ENCODE assay signal across 1 cellular context in genomic region chr17:72539981-72540897, GRCh38.
TF ChIP-seq lines count a peak whose summit lies in the region.

No MANE protein-coding gene starts in this region.

TF ChIP-seq in GM12878, 131 proteins besides CTCF, POLR2A, EP300 and RAD21 (continued from another document and continues in another):
- TF ChIP-seq ZNF687 (IDR thresholded peaks at IDR 0.05): peak; percentile 49
- TF ChIP-seq BCLAF1 (IDR thresholded peaks at IDR 0.05): 0 out of 2 replicates have a peak, but pooled peaks have one; percentile 65
- no peak for TF ChIP-seq CBX3 (IDR thresholded peaks at IDR 0.05; ENCODE audit: borderline replicate concordance, low read depth)
- no peak for TF ChIP-seq IRF4 (IDR thresholded peaks at IDR 0.05; ENCODE audit: low read depth, low read length)
- TF ChIP-seq, protein P1, sequence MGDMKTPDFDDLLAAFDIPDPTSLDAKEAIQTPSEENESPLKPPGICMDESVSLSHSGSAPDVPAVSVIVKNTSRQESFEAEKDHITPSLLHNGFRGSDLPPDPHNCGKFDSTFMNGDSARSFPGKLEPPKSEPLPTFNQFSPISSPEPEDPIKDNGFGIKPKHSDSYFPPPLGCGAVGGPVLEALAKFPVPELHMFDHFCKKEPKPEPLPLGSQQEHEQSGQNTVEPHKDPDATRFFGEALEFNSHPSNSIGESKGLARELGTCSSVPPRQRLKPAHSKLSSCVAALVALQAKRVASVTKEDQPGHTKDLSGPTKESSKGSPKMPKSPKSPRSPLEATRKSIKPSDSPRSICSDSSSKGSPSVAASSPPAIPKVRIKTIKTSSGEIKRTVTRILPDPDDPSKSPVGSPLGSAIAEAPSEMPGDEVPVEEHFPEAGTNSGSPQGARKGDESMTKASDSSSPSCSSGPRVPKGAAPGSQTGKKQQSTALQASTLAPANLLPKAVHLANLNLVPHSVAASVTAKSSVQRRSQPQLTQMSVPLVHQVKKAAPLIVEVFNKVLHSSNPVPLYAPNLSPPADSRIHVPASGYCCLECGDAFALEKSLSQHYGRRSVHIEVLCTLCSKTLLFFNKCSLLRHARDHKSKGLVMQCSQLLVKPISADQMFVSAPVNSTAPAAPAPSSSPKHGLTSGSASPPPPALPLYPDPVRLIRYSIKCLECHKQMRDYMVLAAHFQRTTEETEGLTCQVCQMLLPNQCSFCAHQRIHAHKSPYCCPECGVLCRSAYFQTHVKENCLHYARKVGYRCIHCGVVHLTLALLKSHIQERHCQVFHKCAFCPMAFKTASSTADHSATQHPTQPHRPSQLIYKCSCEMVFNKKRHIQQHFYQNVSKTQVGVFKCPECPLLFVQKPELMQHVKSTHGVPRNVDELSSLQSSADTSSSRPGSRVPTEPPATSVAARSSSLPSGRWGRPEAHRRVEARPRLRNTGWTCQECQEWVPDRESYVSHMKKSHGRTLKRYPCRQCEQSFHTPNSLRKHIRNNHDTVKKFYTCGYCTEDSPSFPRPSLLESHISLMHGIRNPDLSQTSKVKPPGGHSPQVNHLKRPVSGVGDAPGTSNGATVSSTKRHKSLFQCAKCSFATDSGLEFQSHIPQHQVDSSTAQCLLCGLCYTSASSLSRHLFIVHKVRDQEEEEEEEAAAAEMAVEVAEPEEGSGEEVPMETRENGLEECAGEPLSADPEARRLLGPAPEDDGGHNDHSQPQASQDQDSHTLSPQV (IDR thresholded peaks at IDR 0.05): peak; percentile 84
- TF ChIP-seq YY1 (IDR thresholded peaks at IDR 0.05; ENCODE audit: low read depth, low read length): peak; percentile 76
- no peak for TF ChIP-seq HDAC2 (IDR thresholded peaks at IDR 0.05)
- peak; percentile 65; the same call in 1 of the 2 replicates for TF ChIP-seq CBX5 (IDR thresholded peaks at IDR 0.05; ENCODE audit: low read depth)
- no peak for TF ChIP-seq ZBTB33 (IDR thresholded peaks at IDR 0.05)
- TF ChIP-seq FOXK2 (IDR thresholded peaks at IDR 0.05): no peak
- TF ChIP-seq RELB (IDR thresholded peaks at IDR 0.05; ENCODE audit: low read depth): no peak
- TF ChIP-seq FOS (IDR thresholded peaks at IDR 0.05; ENCODE audit: borderline replicate concordance, extremely low read depth, insufficient read length): no peak
- no peak for TF ChIP-seq NR2C2 (IDR thresholded peaks at IDR 0.05; ENCODE audit: borderline replicate concordance, control insufficient read depth, insufficient read length, low read depth)
- no peak for TF ChIP-seq PAX5 (IDR thresholded peaks at IDR 0.05; ENCODE audit: borderline replicate concordance, low read depth, low read length)
- peak; percentile 88 for TF ChIP-seq IKZF1 (conservative IDR thresholded peaks at IDR 0.05)
- no peak for TF ChIP-seq PML (IDR thresholded peaks at IDR 0.05; ENCODE audit: low read length)
- peak; percentile 63 for TF ChIP-seq DPF2 (IDR thresholded peaks at IDR 0.05)
- peak; percentile 11 to 42; a peak in 1 of 4 replicates for TF ChIP-seq IKZF2 (IDR thresholded peaks at IDR 0.05)
- TF ChIP-seq RELA (IDR thresholded peaks at IDR 0.05; ENCODE audit: borderline replicate concordance, partially characterized antibody): peak; percentile 70
- no peak for TF ChIP-seq BRCA1 (IDR thresholded peaks at IDR 0.05; ENCODE audit: low read depth, low read length)
- 0 out of 2 replicates have a peak, but pooled peaks have one; percentile 38 for TF ChIP-seq MEF2A (IDR thresholded peaks at IDR 0.05; ENCODE audit: insufficient read depth, low read depth, low read length)
- TF ChIP-seq TCF12 (IDR thresholded peaks at IDR 0.05; ENCODE audit: low read depth, low read length): no peak
- TF ChIP-seq, protein P2, sequence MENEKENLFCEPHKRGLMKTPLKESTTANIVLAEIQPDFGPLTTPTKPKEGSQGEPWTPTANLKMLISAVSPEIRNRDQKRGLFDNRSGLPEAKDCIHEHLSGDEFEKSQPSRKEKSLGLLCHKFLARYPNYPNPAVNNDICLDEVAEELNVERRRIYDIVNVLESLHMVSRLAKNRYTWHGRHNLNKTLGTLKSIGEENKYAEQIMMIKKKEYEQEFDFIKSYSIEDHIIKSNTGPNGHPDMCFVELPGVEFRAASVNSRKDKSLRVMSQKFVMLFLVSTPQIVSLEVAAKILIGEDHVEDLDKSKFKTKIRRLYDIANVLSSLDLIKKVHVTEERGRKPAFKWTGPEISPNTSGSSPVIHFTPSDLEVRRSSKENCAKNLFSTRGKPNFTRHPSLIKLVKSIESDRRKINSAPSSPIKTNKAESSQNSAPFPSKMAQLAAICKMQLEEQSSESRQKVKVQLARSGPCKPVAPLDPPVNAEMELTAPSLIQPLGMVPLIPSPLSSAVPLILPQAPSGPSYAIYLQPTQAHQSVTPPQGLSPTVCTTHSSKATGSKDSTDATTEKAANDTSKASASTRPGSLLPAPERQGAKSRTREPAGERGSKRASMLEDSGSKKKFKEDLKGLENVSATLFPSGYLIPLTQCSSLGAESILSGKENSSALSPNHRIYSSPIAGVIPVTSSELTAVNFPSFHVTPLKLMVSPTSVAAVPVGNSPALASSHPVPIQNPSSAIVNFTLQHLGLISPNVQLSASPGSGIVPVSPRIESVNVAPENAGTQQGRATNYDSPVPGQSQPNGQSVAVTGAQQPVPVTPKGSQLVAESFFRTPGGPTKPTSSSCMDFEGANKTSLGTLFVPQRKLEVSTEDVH (IDR thresholded peaks at IDR 0.05; ENCODE audit: low read depth, partially characterized antibody): no peak
- peak; percentile 19; the same call in 1 of the 2 replicates for TF ChIP-seq RFX5 (IDR thresholded peaks at IDR 0.05; ENCODE audit: low read depth, low read length)
- TF ChIP-seq RUNX3 (IDR thresholded peaks at IDR 0.05; ENCODE audit: low read length): 0 out of 2 replicates have a peak, but pooled peaks have one; percentile 21
- no peak for TF ChIP-seq SIX5 (IDR thresholded peaks at IDR 0.05; ENCODE audit: low read depth, low read length, severe bottlenecking)
- peak; percentile 88 for TF ChIP-seq SMARCA5 (IDR thresholded peaks at IDR 0.05)
- TF ChIP-seq, protein P3, sequence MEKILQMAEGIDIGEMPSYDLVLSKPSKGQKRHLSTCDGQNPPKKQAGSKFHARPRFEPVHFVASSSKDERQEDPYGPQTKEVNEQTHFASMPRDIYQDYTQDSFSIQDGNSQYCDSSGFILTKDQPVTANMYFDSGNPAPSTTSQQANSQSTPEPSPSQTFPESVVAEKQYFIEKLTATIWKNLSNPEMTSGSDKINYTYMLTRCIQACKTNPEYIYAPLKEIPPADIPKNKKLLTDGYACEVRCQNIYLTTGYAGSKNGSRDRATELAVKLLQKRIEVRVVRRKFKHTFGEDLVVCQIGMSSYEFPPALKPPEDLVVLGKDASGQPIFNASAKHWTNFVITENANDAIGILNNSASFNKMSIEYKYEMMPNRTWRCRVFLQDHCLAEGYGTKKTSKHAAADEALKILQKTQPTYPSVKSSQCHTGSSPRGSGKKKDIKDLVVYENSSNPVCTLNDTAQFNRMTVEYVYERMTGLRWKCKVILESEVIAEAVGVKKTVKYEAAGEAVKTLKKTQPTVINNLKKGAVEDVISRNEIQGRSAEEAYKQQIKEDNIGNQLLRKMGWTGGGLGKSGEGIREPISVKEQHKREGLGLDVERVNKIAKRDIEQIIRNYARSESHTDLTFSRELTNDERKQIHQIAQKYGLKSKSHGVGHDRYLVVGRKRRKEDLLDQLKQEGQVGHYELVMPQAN (conservative IDR thresholded peaks at IDR 0.05): peak; percentile 32; the same call in 1 of the 2 replicates
- TF ChIP-seq ZNF24 (IDR thresholded peaks at IDR 0.05): 0 out of 2 replicates have a peak, but pooled peaks have one; percentile 42
- TF ChIP-seq LARP7 (IDR thresholded peaks at IDR 0.05): peak; percentile 93
- TF ChIP-seq FOXM1 (IDR thresholded peaks at IDR 0.05; ENCODE audit: low read depth, low read length): no peak
- peak; percentile 38; the same call in 1 of the 2 replicates for TF ChIP-seq ESRRA (IDR thresholded peaks at IDR 0.05; ENCODE audit: low read length)
- no peak for TF ChIP-seq ZBTB11 (CRISPR knock-in tag; IDR thresholded peaks at IDR 0.05)
- TF ChIP-seq ZSCAN29 (IDR thresholded peaks at IDR 0.05): peak; percentile 74; the same call in 1 of the 2 replicates
